Comparison of ENCODE assay signal across 2 cellular contexts in genomic region chr6:142946181-142946923, GRCh38.
TF ChIP-seq lines count a peak whose summit lies in the region.

No MANE protein-coding gene starts in this region.

TF ChIP-seq in GM23338, 12 proteins besides CTCF, POLR2A, EP300 and RAD21 (continued from another document):
- no peak for TF ChIP-seq ZNF462 (CRISPR knock-in tag; IDR thresholded peaks at IDR 0.05)
- TF ChIP-seq STAT1 (IDR thresholded peaks at IDR 0.05; ENCODE audit: unreplicated experiment), result no peak
- peak; percentile 89 for TF ChIP-seq CREB1 (CRISPR knock-in tag; IDR thresholded peaks at IDR 0.05; ENCODE audit: low read depth)
- TF ChIP-seq POLR2AphosphoS5 (IDR thresholded peaks at IDR 0.05; ENCODE audit: low read depth), result peak; percentile 58

TF ChIP-seq in SK-N-SH, 30 proteins besides CTCF, POLR2A, EP300 and RAD21 (continued from another document):
- TF ChIP-seq REST (IDR thresholded peaks at IDR 0.05; ENCODE audit: low read depth, low read length) (peak; percentile 51; the same call in 1 of the 2 replicates), TEAD4 (IDR thresholded peaks at IDR 0.05; ENCODE audit: borderline replicate concordance, insufficient read depth) (no peak), MXI1 (IDR thresholded peaks at IDR 0.05; ENCODE audit: low read depth, low read length) (peak; percentile 43; the same call in 1 of the 2 replicates), EZH2phosphoT487 (IDR thresholded peaks at IDR 0.05; ENCODE audit: borderline replicate concordance, low read depth) (no peak), USF2 (IDR thresholded peaks at IDR 0.05; ENCODE audit: borderline replicate concordance, low read depth, low read length) (no peak), POLR2AphosphoS5 (IDR thresholded peaks at IDR 0.05; ENCODE audit: low read depth, low read length) (no peak), RCOR1 (IDR thresholded peaks at IDR 0.05; ENCODE audit: low read length) (peak; percentile 35; the same call in 1 of the 2 replicates), SIN3A (IDR thresholded peaks at IDR 0.05; ENCODE audit: borderline replicate concordance, low read depth, low read length) (peak; percentile 89; the same call in 1 of the 2 replicates), FOXJ3 (CRISPR knock-in tag; IDR thresholded peaks at IDR 0.05) (no peak), RXRA (IDR thresholded peaks at IDR 0.05; ENCODE audit: borderline replicate concordance, low read depth) (peak; percentile 53; the same call in 1 of the 2 replicates), YY1 (IDR thresholded peaks at IDR 0.05; ENCODE audit: low read depth) (no peak), FOSL2 (IDR thresholded peaks at IDR 0.05; ENCODE audit: borderline replicate concordance, low read depth) (no peak), TCF12 (IDR thresholded peaks at IDR 0.05) (peak; percentile 37; the same call in 1 of the 2 replicates), USF1 (IDR thresholded peaks at IDR 0.05; ENCODE audit: borderline replicate concordance, low read depth) (no peak), JUND (IDR thresholded peaks at IDR 0.05) (peak; percentile 14; the same call in 1 of the 2 replicates), IRF3 (IDR thresholded peaks at IDR 0.05; ENCODE audit: low read depth, low read length) (no peak), TAF1 (IDR thresholded peaks at IDR 0.05; ENCODE audit: borderline replicate concordance, low read depth, low read length) (peak; percentile 43; the same call in 1 of the 2 replicates), ELF1 (IDR thresholded peaks at IDR 0.05) (no peak), PBX3 (IDR thresholded peaks at IDR 0.05) (peak; percentile 43; the same call in 1 of the 2 replicates), RFX5 (IDR thresholded peaks at IDR 0.05; ENCODE audit: low read length) (no peak), GABPA (IDR thresholded peaks at IDR 0.05; ENCODE audit: low read depth) (no peak)
